Comparison of ENCODE assay signal across 16 cellular contexts in the genomic region with DNA sequence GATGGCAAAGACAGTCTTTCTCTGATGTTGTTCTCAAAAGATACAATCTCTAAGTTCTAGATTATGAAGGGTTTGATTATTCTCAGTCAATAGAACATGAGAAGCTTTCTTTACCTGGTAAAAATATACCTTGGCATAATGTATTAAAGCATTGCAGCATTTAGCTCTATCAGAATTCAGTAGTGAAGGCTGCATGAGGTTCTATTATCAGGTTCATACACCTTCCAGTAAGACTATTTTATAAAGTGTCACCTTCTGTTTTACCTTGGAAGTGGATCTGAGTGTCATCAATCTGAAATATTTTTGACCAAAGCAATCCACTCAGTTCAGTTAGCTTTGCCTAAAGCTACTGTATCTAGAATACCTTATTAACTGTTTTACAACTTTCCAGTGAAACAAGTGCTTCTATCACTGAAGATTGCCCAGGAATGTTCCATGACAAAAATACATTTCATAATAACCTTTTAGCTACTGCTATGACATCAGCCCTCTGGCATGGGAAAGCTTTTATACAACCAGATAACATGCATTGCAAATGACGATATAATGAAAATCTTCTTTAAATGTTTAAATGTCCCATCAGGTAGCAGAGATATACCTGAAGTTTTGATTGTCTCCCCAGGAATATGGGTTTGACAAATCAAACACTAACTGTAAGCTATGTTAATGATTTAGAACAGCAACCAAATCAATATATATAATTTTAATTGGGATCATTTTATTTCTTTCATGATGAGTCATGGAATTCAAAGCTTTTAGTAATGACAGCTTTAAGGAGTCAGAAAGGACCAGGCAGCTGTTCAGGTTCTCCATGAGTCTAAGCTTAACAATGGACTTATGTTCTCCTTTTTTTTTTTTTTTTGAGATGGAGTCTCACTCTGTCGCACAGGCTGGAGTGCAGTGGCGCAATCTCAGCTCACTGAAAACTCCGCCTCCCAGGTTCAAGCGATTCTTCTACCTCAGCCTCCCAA.
"Had no signal": no experiment of that assay in that cellular context is flagged by ENCODE, and none has a peak within 500 bp of the region (broad histone marks: within the 10 kb centered on the region; RNA-seq: fewer than 3 reads in every experiment).

No MANE protein-coding gene starts in this region.

- DNase-seq: activated CD4-positive, alpha-beta memory T cell treated with anti-CD3 and anti-CD28 coated beads, Interleukin-2, amount 10 ng/mL, durations not matched to agents 7 days and 5 days; activated CD4-positive, alpha-beta T cell treated with anti-CD3 and anti-CD28 coated beads for 1 hour; activated naive CD8-positive, alpha-beta T cell treated with anti-CD3 and anti-CD28 coated beads, Interleukin-2, amount 10 ng/mL, durations not matched to agents 7 days and 5 days; central memory CD4-positive, alpha-beta T cell; effector memory CD4-positive, alpha-beta T cell; erythroblast; gastrocnemius medialis; kidney; small intestine; stomach; T1000 had no signal

- H3K27me3 ChIP-seq: ascending aorta, gastrocnemius medialis, stomach had no signal

- H3K4me3 ChIP-seq: ascending aorta, gastrocnemius medialis, stomach, thoracic aorta had no signal

- H2AFZ ChIP-seq: parathyroid adenoma had no signal

- H3K4me1 Mint-ChIP-seq: activated CD4-positive, alpha-beta memory T cell treated with anti-CD3 and anti-CD28 coated beads, Interleukin-2, amount 10 ng/mL, durations not matched to agents 7 days and 5 days; activated naive CD8-positive, alpha-beta T cell treated with anti-CD3 and anti-CD28 coated beads, Interleukin-2, amount 10 ng/mL, durations not matched to agents 7 days and 5 days; mesothelial cell of epicardium; neural crest cell had no signal

- H3K27ac ChIP-seq: ascending aorta, gastrocnemius medialis, parathyroid adenoma, stomach, thoracic aorta had no signal

- H3K36me3 ChIP-seq: ascending aorta, gastrocnemius medialis, stomach, thoracic aorta had no signal

- H3K27ac Mint-ChIP-seq: activated CD4-positive, alpha-beta memory T cell treated with anti-CD3 and anti-CD28 coated beads, Interleukin-2, amount 10 ng/mL, durations not matched to agents 7 days and 5 days; activated naive CD8-positive, alpha-beta T cell treated with anti-CD3 and anti-CD28 coated beads, Interleukin-2, amount 10 ng/mL, durations not matched to agents 7 days and 5 days; mesothelial cell of epicardium had no signal

- H3K9ac ChIP-seq: parathyroid adenoma had no signal

- H3K9me3 ChIP-seq: ascending aorta, gastrocnemius medialis, stomach, thoracic aorta had no signal

- H3K36me3 Mint-ChIP-seq: activated naive CD8-positive, alpha-beta T cell treated with anti-CD3 and anti-CD28 coated beads, Interleukin-2, amount 10 ng/mL, durations not matched to agents 7 days and 5 days; mesothelial cell of epicardium had no signal

- H3K4me1 ChIP-seq: ascending aorta, gastrocnemius medialis, parathyroid adenoma, stomach had no signal

- H3K79me2 ChIP-seq: parathyroid adenoma had no signal

- H3K4me3 Mint-ChIP-seq: activated CD4-positive, alpha-beta memory T cell treated with anti-CD3 and anti-CD28 coated beads, Interleukin-2, amount 10 ng/mL, durations not matched to agents 7 days and 5 days; activated naive CD8-positive, alpha-beta T cell treated with anti-CD3 and anti-CD28 coated beads, Interleukin-2, amount 10 ng/mL, durations not matched to agents 7 days and 5 days; mesothelial cell of epicardium; neural crest cell had no signal

- ATAC-seq: gastrocnemius medialis had no signal

- H3K27me3 Mint-ChIP-seq: activated CD4-positive, alpha-beta memory T cell treated with anti-CD3 and anti-CD28 coated beads, Interleukin-2, amount 10 ng/mL, durations not matched to agents 7 days and 5 days; activated naive CD8-positive, alpha-beta T cell treated with anti-CD3 and anti-CD28 coated beads, Interleukin-2, amount 10 ng/mL, durations not matched to agents 7 days and 5 days had no signal

- H3K9me3 Mint-ChIP-seq: activated CD4-positive, alpha-beta memory T cell treated with anti-CD3 and anti-CD28 coated beads, Interleukin-2, amount 10 ng/mL, durations not matched to agents 7 days and 5 days; activated naive CD8-positive, alpha-beta T cell treated with anti-CD3 and anti-CD28 coated beads, Interleukin-2, amount 10 ng/mL, durations not matched to agents 7 days and 5 days had no signal
